ENCODE assay signal across 8 cellular contexts in the genomic region with DNA sequence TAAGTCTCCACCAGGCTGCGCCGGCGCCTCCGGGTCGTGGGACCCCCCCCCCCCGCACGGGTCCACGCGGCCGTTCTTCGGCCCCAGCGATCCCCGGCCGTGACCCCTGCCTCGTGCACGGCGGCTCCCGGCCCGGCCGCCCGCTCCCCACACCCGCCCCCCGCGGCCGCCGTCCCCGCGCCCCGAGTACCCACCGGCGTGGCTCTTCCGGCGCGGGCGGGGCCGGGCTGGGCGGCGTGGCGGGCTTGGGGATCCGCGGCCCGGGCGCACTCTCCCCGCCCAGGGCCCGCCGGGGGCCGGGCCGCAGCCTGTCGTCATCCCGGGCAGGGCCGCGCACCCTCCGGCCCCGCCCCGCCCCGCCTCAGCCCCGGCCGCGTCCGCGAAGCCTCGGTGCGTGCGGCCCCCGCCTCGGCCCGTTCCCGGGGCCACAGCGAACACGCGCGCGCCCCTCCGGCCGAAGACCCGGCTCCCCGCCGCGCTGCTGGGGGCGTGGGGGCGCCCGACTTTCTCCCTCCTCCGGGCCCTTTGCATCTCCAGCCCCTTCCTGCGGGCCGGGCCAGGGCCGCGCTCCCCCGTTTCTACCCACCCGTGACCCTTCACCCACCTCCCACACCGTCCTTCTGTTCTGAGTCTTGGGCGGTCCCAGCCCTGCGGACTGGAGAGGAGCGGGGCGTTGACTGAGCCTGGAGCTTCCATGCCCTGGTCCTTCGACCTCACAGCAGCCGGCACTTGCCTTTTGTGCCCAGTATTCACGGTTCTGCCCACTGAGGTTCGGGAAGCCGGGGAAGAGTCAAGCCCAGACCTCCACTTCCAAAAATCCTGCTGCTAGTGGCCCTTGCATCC. TPM values are rescaled to one million over a fixed set of nuclear protein-coding genes. Genes with fewer than 3 reads are reported as not detected.
DNase-seq lines count a peak whose midpoint lies in the region; ATAC-seq, FAIRE-seq and TF ChIP-seq lines count a peak whose summit lies in the region.

No MANE protein-coding gene starts in this region.

- FAIRE-seq in frontal cortex (lab: Jason Lieb, UNC), result no peak

- POLR2A ChIA-PET in CD8-positive, alpha-beta T cell (lab: Charles Lee), result interaction anchor here (1.2 to 2.0 kb wide), 2 partner anchors 13 to 24 kb away, joined by 5 to 16 read pairs; a partner anchor contains a TSS

- peak in 2 of 7 experiments; percentile 37 to 41 for DNase-seq in CD8-positive, alpha-beta T cell
- peak; percentile 68 for DNase-seq in LoVo (ENCODE audit: low spot score)
- peak; percentile 63 to 72 for DNase-seq in activated T-cell treated with anti-CD3 and anti-CD28 coated beads, Interleukin-2, amount 50 U/mL, for 48 hours
- peak; percentile 88 to 90 for DNase-seq in frontal cortex (ENCODE audit: low spot score in 2 of 2)
- DNase-seq in neural progenitor cell (ENCODE audit: low spot score), result peak; percentile 77
- DNase-seq in COR-L47 (lab: John Stamatoyannopoulos, UW), result no peak
- DNase-seq in cerebellar cortex (ENCODE audit: low spot score), result no peak

- H3K27ac ChIP-seq in CD8-positive, alpha-beta T cell (ENCODE audit: low read depth, low read length), result no peak overlapping the region
- no peak overlapping the region for H3K27ac ChIP-seq in neural progenitor cell

- H3K4me1 Mint-ChIP-seq in CD8-positive, alpha-beta T cell (ENCODE audit: low read depth), result peaks cover 28% of the 10 kb centered on the region
- peaks cover 29% of the 10 kb centered on the region for H3K4me1 Mint-ChIP-seq in neural progenitor cell

- no peak overlapping the region for H3K9ac ChIP-seq in neural progenitor cell

- H3K27ac Mint-ChIP-seq in CD8-positive, alpha-beta T cell, result no peak overlapping the region
- peak overlapping the region; percentile 87 for H3K27ac Mint-ChIP-seq in neural progenitor cell

- no peaks in the 10 kb centered on the region for H3K9me3 ChIP-seq in CD8-positive, alpha-beta T cell (ENCODE audit: low read length)
- H3K9me3 ChIP-seq in neural progenitor cell (ENCODE audit: low read depth), result no peaks in the 10 kb centered on the region

- no peak for TF ChIP-seq CTCF in CD8-positive, alpha-beta T cell (IDR thresholded peaks at IDR 0.05)
- no peak for TF ChIP-seq CTCF in neural progenitor cell (IDR thresholded peaks at IDR 0.05)

- H3K9me3 Mint-ChIP-seq in CD8-positive, alpha-beta T cell, result no peaks in the 10 kb centered on the region
- H3K9me3 Mint-ChIP-seq in neural progenitor cell, result no peaks in the 10 kb centered on the region

- H3K27me3 Mint-ChIP-seq in CD8-positive, alpha-beta T cell (ENCODE audit: low read depth), result no peaks in the 10 kb centered on the region
- peaks cover 7% of the 10 kb centered on the region for H3K27me3 Mint-ChIP-seq in neural progenitor cell (ENCODE audit: insufficient read depth, low read depth)

- peak overlapping the region; percentile 83 for H3K4me3 Mint-ChIP-seq in CD8-positive, alpha-beta T cell
- H3K4me3 Mint-ChIP-seq in neural progenitor cell, result peak overlapping the region; percentile 90

- no peaks in the 10 kb centered on the region for H3K36me3 ChIP-seq in CD8-positive, alpha-beta T cell (ENCODE audit: insufficient read depth, low read length)
- H3K36me3 ChIP-seq in neural progenitor cell, result no peaks in the 10 kb centered on the region

- CTCF ChIA-PET in CD8-positive, alpha-beta T cell (lab: Charles Lee), result interaction anchor here (0.6 kb wide), 1 partner anchor 127 kb away, joined by 3 read pairs; no protein-coding TSS in a partner anchor

- peak overlapping the region; percentile 91 for H3K4me2 ChIP-seq in neural progenitor cell

- peaks cover 16% of the 10 kb centered on the region for H3K36me3 Mint-ChIP-seq in CD8-positive, alpha-beta T cell
- H3K36me3 Mint-ChIP-seq in neural progenitor cell, result no peaks in the 10 kb centered on the region

- peaks cover 16% of the 10 kb centered on the region for H3K79me2 ChIP-seq in neural progenitor cell (ENCODE audit: low read depth)

- H4K20me1 ChIP-seq in neural progenitor cell (ENCODE audit: low read depth), result peaks cover 24% of the 10 kb centered on the region

- peaks cover 32% of the 10 kb centered on the region for H3K4me1 ChIP-seq in CD8-positive, alpha-beta T cell (ENCODE audit: insufficient read depth, low read length)
- peaks cover 14% of the 10 kb centered on the region for H3K4me1 ChIP-seq in neural progenitor cell

- H2AFZ ChIP-seq in neural progenitor cell (replicated peaks), result peak overlapping the region; percentile 81

- peak overlapping the region; percentile 73 for H3K4me3 ChIP-seq in CD8-positive, alpha-beta T cell (ENCODE audit: low read depth, low read length)
- peak overlapping the region; percentile 84 for H3K4me3 ChIP-seq in neural progenitor cell

- intact Hi-C loops in CD8-positive, alpha-beta T cell (cut with DNase I, micrococcal nuclease), result loop anchor here (1.0 kb wide), 3 partner anchors 25 to 35 kb away; a partner anchor contains a TSS

- H3F3A ChIP-seq in neural progenitor cell (ENCODE audit: low read depth), result peaks cover 43% of the 10 kb centered on the region

- H3K27me3 ChIP-seq in CD8-positive, alpha-beta T cell (ENCODE audit: insufficient read depth, low read length), result no peaks in the 10 kb centered on the region
- H3K27me3 ChIP-seq in neural progenitor cell, result peaks cover 29% of the 10 kb centered on the region

- ATAC-seq in CD8-positive, alpha-beta T cell, result peak; percentile 19
- peak; percentile 50 for ATAC-seq in GM19324 (IDR thresholded peaks at IDR 0.05; ENCODE audit: low FRiP score, unreplicated experiment)

RNA-seq across cellular contexts. Expression of a gene that starts 0.9 kb away (rescaled TPM):
- total RNA-seq in CD8-positive, alpha-beta T cell, result 10 to 100 TPM in 1 of 2 experiments, 1 to 10 TPM in 1; 9.1 to 11.4 TPM
- total RNA-seq in frontal cortex (9.0 TPM), neural progenitor cell (ENCODE audit: low replicate concordance) (28.7 and 40.6 TPM in 2 replicates)

RNA-seq across cellular contexts. Expression of a gene that starts 24.8 kb away (rescaled TPM):
- total RNA-seq in CD8-positive, alpha-beta T cell, result 100 to 1,000 TPM; 204 to 221 TPM
- 28.5 TPM for total RNA-seq in frontal cortex
- total RNA-seq in neural progenitor cell (ENCODE audit: low replicate concordance), result 11.7 and 20.9 TPM in 2 replicates

RNA-seq across cellular contexts. Expression of a gene that starts 35.6 kb away (rescaled TPM):
- 10 to 100 TPM; 15.4 to 15.9 TPM for total RNA-seq in CD8-positive, alpha-beta T cell
- total RNA-seq in frontal cortex (164 TPM), neural progenitor cell (ENCODE audit: low replicate concordance) (52.2 and 59.6 TPM in 2 replicates)

Comparison
In these comparisons a context has a peak if more than half of its experiments do, and no peak if none do; other contexts are left out.
1. DNase-seq: peak in LoVo (single experiment), activated T-cell treated with anti-CD3 and anti-CD28 coated beads, Interleukin-2, amount 50 U/mL, for 48 hours (2 of 2), frontal cortex (2 of 2) and neural progenitor cell (single experiment); none in COR-L47 (single experiment) and cerebellar cortex (single experiment).